24 cellular contexts compared by ENCODE assay signal in genomic region chr2:187274146-187274545, GRCh38.
DNase-seq lines count a peak whose midpoint lies in the region; ATAC-seq, FAIRE-seq and TF ChIP-seq lines count a peak whose summit lies in the region.
"Had no signal": no experiment of that assay in that cellular context is flagged by ENCODE, and none has a peak within 500 bp of the region (broad histone marks: within the 10 kb centered on the region; RNA-seq: fewer than 3 reads in every experiment).

No MANE protein-coding gene starts in this region.

- in situ Hi-C loops in mammary epithelial cell (cut with MboI; ENCODE audit: low sequenced_read_pairs in 2 of 2) (no loop called here), GM12878 (cut with MboI) (no loop called here), GM13977 (cut with MboI; ENCODE audit: low pct_unique_long_range_greater_than_20kb, low sequenced_read_pairs, unreplicated experiment) (no loop called here)

- H3K27me3 Mint-ChIP-seq in MCF 10A (ENCODE audit: insufficient read depth, unreplicated experiment): no peaks in the 10 kb centered on the region
- H3K27me3 Mint-ChIP-seq: B cell; CD4-positive, alpha-beta T cell had no signal

- H2AFZ ChIP-seq in mammary epithelial cell (ENCODE audit: low read depth, low read length): no peak overlapping the region
- H2AFZ ChIP-seq in GM12878 (ENCODE audit: control insufficient read depth, low read depth, low read length): no peak overlapping the region

- SMC1A ChIA-PET in GM12878 (lab: Charles Lee; ENCODE audit: uncharacterized antibody, unreplicated experiment): no interaction called here

- no peak for TF ChIP-seq POLR2A in GM12878 (IDR thresholded peaks at IDR 0.05; ENCODE audit: low read depth, low read length)

- no peak overlapping the region for H3K4me3 ChIP-seq in mammary epithelial cell (replicated peaks in 1 of 3; ENCODE audit: insufficient read depth in 1 of 3, low read depth in 2 of 3, low read length in 3 of 3)
- no peak overlapping the region for H3K4me3 ChIP-seq in GM12878
- H3K4me3 ChIP-seq: A549; BLaER1 treated with 17β-estradiol and CSF1 and Interleukin-3, amounts not matched to agents 10 nM and 100 nM had no signal

- H3K4me2 ChIP-seq in mammary epithelial cell (ENCODE audit: insufficient read depth, low read depth, low read length): no peak overlapping the region
- H3K4me2 ChIP-seq in GM12878 (ENCODE audit: control insufficient read depth, insufficient read depth): no peak overlapping the region
- H3K4me2 ChIP-seq: A549; BLaER1 treated with 17β-estradiol and CSF1 and Interleukin-3, amounts not matched to agents 10 nM and 100 nM had no signal

- H3K9ac ChIP-seq in mammary epithelial cell (ENCODE audit: insufficient read depth, low read length): no peak overlapping the region
- no peak overlapping the region for H3K9ac ChIP-seq in GM12878 (ENCODE audit: control insufficient read depth, insufficient read depth, low read length)
- H3K9ac ChIP-seq: BLaER1 treated with 17β-estradiol and CSF1 and Interleukin-3, amounts not matched to agents 10 nM and 100 nM had no signal

- H3K79me2 ChIP-seq in mammary epithelial cell (ENCODE audit: insufficient read depth, low read length) (no peaks in the 10 kb centered on the region), GM12878 (ENCODE audit: control insufficient read depth, insufficient read depth, low read length) (no peaks in the 10 kb centered on the region)

- H3K36me3 Mint-ChIP-seq in MCF 10A (ENCODE audit: insufficient read depth, unreplicated experiment): no peaks in the 10 kb centered on the region
- H3K36me3 Mint-ChIP-seq: CD8-positive, alpha-beta T cell had no signal

- no peaks in the 10 kb centered on the region for H3K9me3 Mint-ChIP-seq in MCF 10A (ENCODE audit: unreplicated experiment)
- H3K9me3 Mint-ChIP-seq: CD4-positive, alpha-beta T cell had no signal

- H3K4me1 ChIP-seq in mammary epithelial cell (ENCODE audit: insufficient read depth, low read length) (no peaks in the 10 kb centered on the region), GM12878 (ENCODE audit: control insufficient read depth, insufficient read depth, low read length) (no peaks in the 10 kb centered on the region)
- H3K4me1 ChIP-seq: A549; BLaER1 treated with 17β-estradiol and CSF1 and Interleukin-3, amounts not matched to agents 10 nM and 100 nM; Caco-2 had no signal

- dilution Hi-C loops in mammary epithelial cell (cut with HindIII; ENCODE audit: low sequenced_read_pairs): no loop called here

- CTCF ChIA-PET in mammary epithelial cell (lab: Charles Lee; ENCODE audit: low non-redundant PET): no interaction called here
- CTCF ChIA-PET in MCF 10A (lab: Yijun Ruan, JAX): no interaction called here
- CTCF ChIA-PET in GM12878 (lab: Yijun Ruan, JAX): no interaction called here

- intact Hi-C loops in mammary epithelial cell (cut with micrococcal nuclease) (no loop called here), MCF 10A (cut with micrococcal nuclease) (no loop called here), GM12878 (cut with micrococcal nuclease; ENCODE audit: unreplicated experiment) (no loop called here)

- H3K9me3 ChIP-seq in mammary epithelial cell (replicated peaks; ENCODE audit: insufficient read depth, low read length): no peaks in the 10 kb centered on the region
- H3K9me3 ChIP-seq in GM12878 (replicated peaks; ENCODE audit: control insufficient read depth, insufficient read depth, low read length): no peaks in the 10 kb centered on the region
- H3K9me3 ChIP-seq: A549; BLaER1 treated with 17β-estradiol and CSF1 and Interleukin-3, amounts not matched to agents 10 nM and 100 nM; Caco-2 had no signal

- H3K27me3 ChIP-seq in mammary epithelial cell (ENCODE audit: insufficient read depth, low read length): no peaks in the 10 kb centered on the region
- H3K27me3 ChIP-seq in GM12878 (replicated peaks in 1 of 2; ENCODE audit: control insufficient read depth in 2 of 2, insufficient read depth in 2 of 2, low read length in 1 of 2): no peaks in the 10 kb centered on the region
- H3K27me3 ChIP-seq: BLaER1 treated with 17β-estradiol and CSF1 and Interleukin-3, amounts not matched to agents 10 nM and 100 nM had no signal

- POLR2A ChIA-PET in MCF 10A (lab: Yijun Ruan, JAX) (no interaction called here), GM12878 (lab: Charles Lee) (interaction anchor here (0.5 kb wide), 1 partner anchor 625 kb away, joined by 4 read pairs; no protein-coding TSS in a partner anchor)

- RAD21 ChIA-PET in GM12878 (lab: Charles Lee; ENCODE audit: unreplicated experiment): no interaction called here

- no peak for TF ChIP-seq EP300 in GM12878 (IDR thresholded peaks at IDR 0.05; ENCODE audit: borderline replicate concordance in 1 of 2, control insufficient read depth in 1 of 2, low read depth in 2 of 2, low read length in 2 of 2)

- H3K36me3 ChIP-seq in mammary epithelial cell (ENCODE audit: insufficient read depth, low read length) (no peaks in the 10 kb centered on the region), GM12878 (ENCODE audit: control insufficient read depth in 2 of 2, insufficient read depth in 2 of 2, low read length in 1 of 2) (no peaks in the 10 kb centered on the region)
- H3K36me3 ChIP-seq: BLaER1 treated with 17β-estradiol and CSF1 and Interleukin-3, amounts not matched to agents 10 nM and 100 nM had no signal

- no peak for FAIRE-seq in GM12878 (lab: Jason Lieb, UNC)
- FAIRE-seq: A549, D721Med, G401.6, GM12892, GM19239 had no signal

- TF ChIP-seq RAD21 in GM12878 (IDR thresholded peaks at IDR 0.05; ENCODE audit: insufficient read depth, low read depth, low read length): no peak

- H3K4me1 Mint-ChIP-seq in MCF 10A (ENCODE audit: insufficient read depth, unreplicated experiment): no peaks in the 10 kb centered on the region
- H3K4me1 Mint-ChIP-seq: B cell had no signal

- H4K20me1 ChIP-seq in mammary epithelial cell (ENCODE audit: insufficient read depth, low read length) (no peaks in the 10 kb centered on the region), GM12878 (ENCODE audit: control insufficient read depth, insufficient read depth) (no peaks in the 10 kb centered on the region)
- H4K20me1 ChIP-seq: BLaER1 treated with 17β-estradiol and CSF1 and Interleukin-3, amounts not matched to agents 10 nM and 100 nM had no signal

- H3K4me3 Mint-ChIP-seq in MCF 10A (ENCODE audit: unreplicated experiment): no peak overlapping the region
- H3K4me3 Mint-ChIP-seq: B cell; CD4-positive, alpha-beta T cell; CD8-positive, alpha-beta T cell had no signal

- DNase-seq in mammary epithelial cell (peak; percentile 2), MCF 10A (ENCODE audit: unreplicated experiment) (no peak), NCI-H526 treated with DMSO at 0.1 percent for 48 hours (lab: John Stamatoyannopoulos, UW) (peak; percentile 76), GM12878 (ENCODE audit: low read depth, low spot score) (no peak), GM13977 (ENCODE audit: low spot score) (no peak), UCSD-AML1 (lab: John Stamatoyannopoulos, UW; ENCODE audit: unreplicated experiment) (no peak)
- no peak for DNase-seq in activated CD4-positive, CD25-positive, alpha-beta regulatory T cell (lab: John Stamatoyannopoulos, UW)
- DNase-seq: AML-193; Caco-2; Calu3; CD4-positive, alpha-beta T cell; CD8-positive, alpha-beta T cell; DMS79 treated with DMSO at 0.1 percent for 48 hours; GF-D8 had no signal

- no peak overlapping the region for H3K27ac Mint-ChIP-seq in MCF 10A (ENCODE audit: low read depth, unreplicated experiment)
- H3K27ac Mint-ChIP-seq: B cell; CD4-positive, alpha-beta T cell; CD8-positive, alpha-beta T cell had no signal

- no peak overlapping the region for H3K27ac ChIP-seq in mammary epithelial cell (ENCODE audit: insufficient read depth, low read depth, low read length)
- H3K27ac ChIP-seq in GM12878 (ENCODE audit: control insufficient read depth, insufficient read depth): no peak overlapping the region
- H3K27ac ChIP-seq: 22Rv1; A549; BLaER1 treated with 17β-estradiol and CSF1 and Interleukin-3, amounts not matched to agents 10 nM and 100 nM; C4-2B had no signal

- no peak for TF ChIP-seq CTCF in mammary epithelial cell (conservative IDR thresholded peaks at IDR 0.05 in 1 of 2, IDR thresholded peaks at IDR 0.05 in 1 of 2; ENCODE audit: extremely low read depth in 1 of 2, insufficient read depth in 1 of 2, low read depth in 1 of 2, low read length in 2 of 2)
- no peak for TF ChIP-seq CTCF in MCF 10A (IDR thresholded peaks at IDR 0.05; ENCODE audit: unreplicated experiment)
- no peak for TF ChIP-seq CTCF in GM12878 (IDR thresholded peaks at IDR 0.05 in 2 of 3, conservative IDR thresholded peaks at IDR 0.05 in 1 of 3; ENCODE audit: control insufficient read depth in 2 of 3, extremely low read depth in 1 of 3, insufficient read depth in 1 of 3, low read depth in 3 of 3, low read length in 3 of 3)
- TF ChIP-seq CTCF in GM13977 (IDR thresholded peaks at IDR 0.05; ENCODE audit: extremely low read depth, insufficient read depth, missing control alignments): no peak

- BruUV-seq in mammary epithelial cell (replicated peaks; lab: Mats Ljungman, UMichigan) (no TSS peak), MCF 10A (replicated peaks; lab: Mats Ljungman, UMichigan) (no TSS peak), GM12878 (replicated peaks; lab: Mats Ljungman, UMichigan) (no TSS peak)

- ATAC-seq in HG02938 (IDR thresholded peaks at IDR 0.05; ENCODE audit: unreplicated experiment) (peak; percentile 51), GM12878 (peak; percentile 40)
- ATAC-seq: A549; CD8-positive, alpha-beta T cell had no signal

TF ChIP-seq in GM12878, 131 proteins besides CTCF, POLR2A, EP300 and RAD21 (continues in another document):
- TF ChIP-seq CBFB (IDR thresholded peaks at IDR 0.05; ENCODE audit: low read depth) (no peak), BCL3 (IDR thresholded peaks at IDR 0.05; ENCODE audit: borderline replicate concordance, insufficient read depth, low read depth, low read length, poor library complexity, severe bottlenecking) (no peak), ZZZ3 (IDR thresholded peaks at IDR 0.05; ENCODE audit: control insufficient read depth, insufficient read length, low read depth) (no peak)

Comparison
In these comparisons a context has a peak if more than half of its experiments do, and no peak if none do; other contexts are left out.
1. DNase-seq: peak in mammary epithelial cell (single experiment) and NCI-H526 treated with DMSO at 0.1 percent for 48 hours (single experiment); none in MCF 10A (single experiment), GM12878 (single experiment), GM13977 (single experiment), activated CD4-positive, CD25-positive, alpha-beta regulatory T cell (0 of 4) and UCSD-AML1 (single experiment).